19 cellular contexts compared by ENCODE assay signal in the genomic region with DNA sequence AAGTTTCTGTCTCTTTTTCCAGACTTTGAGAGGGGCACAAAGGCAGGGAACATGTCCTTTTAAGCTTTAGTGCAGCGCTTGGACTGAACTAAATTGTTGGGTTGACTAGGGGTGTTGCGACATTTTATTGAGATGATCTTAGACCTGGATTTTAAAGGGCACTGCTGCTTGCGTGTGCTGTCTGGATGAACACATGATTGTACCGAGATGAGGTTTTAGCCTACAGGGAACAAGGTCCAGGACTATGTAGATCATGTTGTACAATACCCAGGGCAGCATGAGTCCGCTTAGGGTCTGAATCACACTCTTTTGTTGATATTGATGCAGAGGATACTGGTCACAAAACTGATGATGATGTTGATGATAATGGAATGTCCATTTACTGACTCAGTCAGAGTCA. TPM values are rescaled to one million over a fixed set of nuclear protein-coding genes. Genes with fewer than 3 reads are reported as not detected.
DNase-seq lines count a peak whose midpoint lies in the region; ATAC-seq and TF ChIP-seq lines count a peak whose summit lies in the region.
"Had no signal": no experiment of that assay in that cellular context is flagged by ENCODE, and none has a peak within 500 bp of the region (broad histone marks: within the 10 kb centered on the region; RNA-seq: fewer than 3 reads in every experiment).

No MANE protein-coding gene starts in this region.

- POLR2A ChIA-PET in naive thymus-derived CD4-positive, alpha-beta T cell (lab: Charles Lee), result no interaction called here

- DNase-seq in AG09309 (ENCODE audit: low read depth), result peak; percentile 87
- DNase-seq in HS-5 (ENCODE audit: low read depth), result peak; percentile 94
- DNase-seq in astrocyte of the spinal cord (ENCODE audit: low read depth, low spot score), result peak; percentile 32
- DNase-seq in left lobe of liver (ENCODE audit: low spot score), result peak; percentile 78
- no peak for DNase-seq in SIG-M5 (lab: John Stamatoyannopoulos, UW)
- DNase-seq in NCI-H1105 (lab: John Stamatoyannopoulos, UW), result no peak
- DNase-seq in naive thymus-derived CD4-positive, alpha-beta T cell, result no peak
- no peak for DNase-seq in DMS79 (lab: John Stamatoyannopoulos, UW)
- DNase-seq: activated CD4-positive, alpha-beta T cell treated with anti-CD3 and anti-CD28 coated beads for 36 hours; activated T-cell treated with anti-CD3 and anti-CD28 coated beads, Interleukin-2, amount 50 U/mL, for 4 hours; adrenal gland; C1 segment of cervical spinal cord; gastrocnemius medialis; H9; NCI-H2171; psoas muscle; stimulated activated CD4-positive, alpha-beta T cell treated with anti-CD3 and anti-CD28 coated beads, Interleukin-1b, Interleukin-23, amount 100 ng/mL, for 48 hours; stimulated activated CD8-positive, alpha-beta memory T cell treated with anti-CD3 and anti-CD28 coated beads, Interleukin-4, amount 100 ng/mL, for 48 hours; transverse colon had no signal

- no peaks in the 10 kb centered on the region for H3K9me3 ChIP-seq in naive thymus-derived CD4-positive, alpha-beta T cell (ENCODE audit: control insufficient read depth in 2 of 3, low read length in 3 of 3)
- H3K9me3 ChIP-seq: adrenal gland, gastrocnemius medialis, psoas muscle, transverse colon had no signal

- peaks cover 0 to 11% (median 4%) of the 10 kb centered on the region in 7 donors for H3K4me1 Mint-ChIP-seq in naive thymus-derived CD4-positive, alpha-beta T cell

- H3K9me3 Mint-ChIP-seq in naive thymus-derived CD4-positive, alpha-beta T cell, result peaks cover 0 to 2% (median 0%) of the 10 kb centered on the region in 11 donors
- H3K9me3 Mint-ChIP-seq: activated T-cell treated with anti-CD3 and anti-CD28 coated beads, Interleukin-2, amount 50 U/mL, for 4 hours; H9 had no signal

- peaks cover 3 to 6% of the 10 kb centered on the region in 2 donors for H3K4me1 ChIP-seq in naive thymus-derived CD4-positive, alpha-beta T cell (ENCODE audit: control insufficient read depth in 2 of 2, insufficient read depth in 2 of 2, low read length in 2 of 2)
- H3K4me1 ChIP-seq: gastrocnemius medialis, psoas muscle had no signal

- H3K4me3 ChIP-seq in AG09309 (ENCODE audit: control insufficient read depth, low read depth, low read length) (no peak overlapping the region), astrocyte of the spinal cord (ENCODE audit: low read depth, low read length) (no peak overlapping the region)
- H3K4me3 ChIP-seq in naive thymus-derived CD4-positive, alpha-beta T cell (ENCODE audit: low read length), result no peak overlapping the region
- H3K4me3 ChIP-seq: adrenal gland, gastrocnemius medialis, psoas muscle, transverse colon had no signal

- H3K27me3 Mint-ChIP-seq in naive thymus-derived CD4-positive, alpha-beta T cell, result peaks cover 0 to 50% (median 7%) of the 10 kb centered on the region in 5 donors

- CTCF ChIA-PET in naive thymus-derived CD4-positive, alpha-beta T cell (lab: Charles Lee), result no interaction called here

- no peak overlapping the region for H3K27ac Mint-ChIP-seq in naive thymus-derived CD4-positive, alpha-beta T cell
- H3K27ac Mint-ChIP-seq: activated CD4-positive, alpha-beta T cell treated with anti-CD3 and anti-CD28 coated beads for 36 hours; H9 had no signal

- no peak overlapping the region for H3K4me3 Mint-ChIP-seq in naive thymus-derived CD4-positive, alpha-beta T cell
- H3K4me3 Mint-ChIP-seq: activated CD4-positive, alpha-beta T cell treated with anti-CD3 and anti-CD28 coated beads for 36 hours; activated T-cell treated with anti-CD3 and anti-CD28 coated beads, Interleukin-2, amount 50 U/mL, for 4 hours; H9 had no signal

- peak; percentile 84 for ATAC-seq in left lobe of liver
- ATAC-seq in naive thymus-derived CD4-positive, alpha-beta T cell, result no peak
- ATAC-seq: activated CD4-positive, alpha-beta T cell treated with anti-CD3 and anti-CD28 coated beads for 36 hours; activated T-cell treated with anti-CD3 and anti-CD28 coated beads, Interleukin-2, amount 50 U/mL, for 4 hours; gastrocnemius medialis; psoas muscle had no signal

- H3K27ac ChIP-seq in naive thymus-derived CD4-positive, alpha-beta T cell (ENCODE audit: low read depth, low read length), result no peak overlapping the region
- H3K27ac ChIP-seq: adrenal gland, gastrocnemius medialis, psoas muscle, transverse colon had no signal

- H3K27me3 ChIP-seq in naive thymus-derived CD4-positive, alpha-beta T cell (ENCODE audit: control insufficient read depth in 2 of 2, insufficient read depth in 2 of 2, low read length in 2 of 2), result peaks cover 0 to 3% of the 10 kb centered on the region in 2 donors
- H3K27me3 ChIP-seq: adrenal gland had no signal

- intact Hi-C loops in naive thymus-derived CD4-positive, alpha-beta T cell (cut with micrococcal nuclease), result no loop called here

- in situ Hi-C loops in astrocyte of the spinal cord (cut with HindIII; ENCODE audit: low sequenced_read_pairs), result no loop called here

- H3K36me3 ChIP-seq in naive thymus-derived CD4-positive, alpha-beta T cell (ENCODE audit: control insufficient read depth in 2 of 3, insufficient read depth in 3 of 3, low read length in 3 of 3), result no peaks in the 10 kb centered on the region
- H3K36me3 ChIP-seq: adrenal gland, gastrocnemius medialis, transverse colon had no signal

- H3K36me3 Mint-ChIP-seq in naive thymus-derived CD4-positive, alpha-beta T cell, result no peaks in the 10 kb centered on the region

- no peak for TF ChIP-seq CTCF in AG09309 (IDR thresholded peaks at IDR 0.05; ENCODE audit: control insufficient read depth, insufficient read depth, low read depth, low read length, missing control alignments)
- TF ChIP-seq CTCF in astrocyte of the spinal cord (IDR thresholded peaks at IDR 0.05; ENCODE audit: low read depth, low read length), result no peak

RNA-seq across cellular contexts. Expression of gene RGS9, which starts 5.2 kb away (rescaled TPM):
- total RNA-seq in left lobe of liver, result 3.0 TPM
- 1 to 10 TPM in 2 of 5 experiments, under 1 TPM in 3; 0.32 to 3.9 (median 0.81) TPM for total RNA-seq in naive thymus-derived CD4-positive, alpha-beta T cell
- not detected for polyA plus RNA-seq in naive thymus-derived CD4-positive, alpha-beta T cell

Comparison
In these comparisons a context has a peak if more than half of its experiments do, and no peak if none do; other contexts are left out.
1. DNase-seq: peak in AG09309 (single experiment), HS-5 (single experiment), astrocyte of the spinal cord (single experiment) and left lobe of liver (single experiment); none in SIG-M5 (single experiment), NCI-H1105 (single experiment), naive thymus-derived CD4-positive, alpha-beta T cell (0 of 9) and DMS79 (single experiment).